In genomic region chr20:50518270-50518721, GRCh38 we compare ENCODE assay signal across 10 cellular contexts. TPM values are rescaled to one million over a fixed set of nuclear protein-coding genes. Genes with fewer than 3 reads are reported as not detected.
A peak's percentile ranks its signal among the peaks of the same experiment; 100 is the strongest.
DNase-seq lines count a peak whose midpoint lies in the region; ATAC-seq and TF ChIP-seq lines count a peak whose summit lies in the region.
"Had no signal": no experiment of that assay in that cellular context is flagged by ENCODE, and none has a peak within 500 bp of the region (broad histone marks: within the 10 kb centered on the region; RNA-seq: fewer than 3 reads in every experiment).

No MANE protein-coding gene starts in this region.

- H3K27ac Mint-ChIP-seq in activated CD4-positive, alpha-beta T cell treated with anti-CD3 and anti-CD28 coated beads for 36 hours = peak overlapping the region; percentile 99
- peak overlapping the region; percentile 30; the same call in 1 of the 2 replicates for H3K27ac Mint-ChIP-seq in WTC11

- H3K36me3 Mint-ChIP-seq in activated CD4-positive, alpha-beta T cell treated with anti-CD3 and anti-CD28 coated beads for 36 hours (ENCODE audit: low read depth) = peaks cover 55% of the 10 kb centered on the region
- no peaks in the 10 kb centered on the region for H3K36me3 Mint-ChIP-seq in WTC11

- TF ChIP-seq CTCF in WTC11 (IDR thresholded peaks at IDR 0.05) = no peak

- no peaks in the 10 kb centered on the region for H3K27me3 Mint-ChIP-seq in activated CD4-positive, alpha-beta T cell treated with anti-CD3 and anti-CD28 coated beads for 36 hours
- no peaks in the 10 kb centered on the region for H3K27me3 Mint-ChIP-seq in WTC11 (ENCODE audit: low read depth)

- H3K9me3 Mint-ChIP-seq in activated CD4-positive, alpha-beta T cell treated with anti-CD3 and anti-CD28 coated beads for 36 hours (ENCODE audit: low read depth) = peaks cover 2% of the 10 kb centered on the region
- no peaks in the 10 kb centered on the region for H3K9me3 Mint-ChIP-seq in WTC11

- peak; percentile 28 for ATAC-seq in activated CD4-positive, alpha-beta T cell treated with anti-CD3 and anti-CD28 coated beads for 36 hours
- no peak for ATAC-seq in WTC11
- peak; percentile 44 for ATAC-seq in stimulated activated naive CD8-positive, alpha-beta T cell treated with anti-CD3 and anti-CD28 coated beads, Interleukin-15, Interleukin-2, amounts not matched to agents 100 U/mL and 50 U/mL, for 24 hours
- ATAC-seq in HG03432 (IDR thresholded peaks at IDR 0.05; ENCODE audit: unreplicated experiment) = no peak
- no peak for ATAC-seq in GM19023 (IDR thresholded peaks at IDR 0.05; ENCODE audit: unreplicated experiment)
- ATAC-seq: left ventricle myocardium superior had no signal

- peak overlapping the region; percentile 74 for H3K4me3 Mint-ChIP-seq in activated CD4-positive, alpha-beta T cell treated with anti-CD3 and anti-CD28 coated beads for 36 hours
- H3K4me3 Mint-ChIP-seq in WTC11 = no peak overlapping the region

- POLR2A ChIA-PET in activated CD4-positive, alpha-beta T cell treated with anti-CD3 and anti-CD28 coated beads for 36 hours (lab: Charles Lee) = interaction anchor here (0.7 to 2.4 kb wide), 5 partner anchors 11 to 407 kb away, joined by 3 to 12 read pairs (median 3); no protein-coding TSS in a partner anchor
- POLR2A ChIA-PET in WTC11 (lab: Charles Lee) = no interaction called here

- H3K4me1 Mint-ChIP-seq in activated CD4-positive, alpha-beta T cell treated with anti-CD3 and anti-CD28 coated beads for 36 hours = peaks cover 95% of the 10 kb centered on the region
- H3K4me1 Mint-ChIP-seq in WTC11 = peaks cover 9% of the 10 kb centered on the region

- DNase-seq in activated CD4-positive, alpha-beta T cell treated with anti-CD3 and anti-CD28 coated beads for 36 hours = no peak
- DNase-seq in activated CD4-positive, alpha-beta T cell treated with anti-CD3 and anti-CD28 coated beads, Interleukin-2, amount 50 U/mL, for 1 hour = no peak
- DNase-seq in WTC11 (ENCODE audit: low spot score) (no peak), fibroblast of peridontal ligament (ENCODE audit: extremely low read depth) (peak; percentile 74)
- DNase-seq in stimulated activated naive CD8-positive, alpha-beta T cell treated with anti-CD3 and anti-CD28 coated beads, Interleukin-15, Interleukin-2, amounts not matched to agents 100 U/mL and 50 U/mL, for 24 hours = no peak
- no peak for DNase-seq in stimulated activated CD4-positive, alpha-beta T cell treated with anti-CD3 and anti-CD28 coated beads, Interleukin-1b, Interleukin-23, amount 100 ng/mL, for 48 hours
- DNase-seq: left ventricle myocardium superior, NCI-H1694 had no signal

- CTCF ChIA-PET in activated CD4-positive, alpha-beta T cell treated with anti-CD3 and anti-CD28 coated beads for 36 hours (lab: Charles Lee) = interaction anchor here (0.9 to 4.1 kb wide), 7 partner anchors 19 to 58 kb away, joined by 3 to 25 read pairs (median 6); no protein-coding TSS in a partner anchor
- CTCF ChIA-PET in WTC11 (lab: Charles Lee) = no interaction called here

- intact Hi-C loops in activated CD4-positive, alpha-beta T cell treated with anti-CD3 and anti-CD28 coated beads for 36 hours (cut with DNase I, micrococcal nuclease) = loop anchor here (1.0 to 10.0 kb wide), 11 partner anchors 8 to 923 kb away; partner anchors contain the start of genes PTPN1 (in 1 of the 2) and SLC9A8 (in 1 of the 2)

TF ChIP-seq in WTC11, 78 proteins besides CTCF, POLR2A, EP300 and RAD21 (continues in another document):
- no peak for TF ChIP-seq ERG (CRISPR knock-in tag; IDR thresholded peaks at IDR 0.05)
- no peak for TF ChIP-seq PRDM15 (CRISPR knock-in tag; IDR thresholded peaks at IDR 0.05)
- no peak for TF ChIP-seq STAT6 (CRISPR knock-in tag; conservative IDR thresholded peaks at IDR 0.05; ENCODE audit: low read depth)
- no peak for TF ChIP-seq E2F5 (CRISPR knock-in tag; IDR thresholded peaks at IDR 0.05)
- TF ChIP-seq RELA (CRISPR knock-in tag; IDR thresholded peaks at IDR 0.05; ENCODE audit: borderline replicate concordance) = no peak
- no peak for TF ChIP-seq NR3C1 (CRISPR knock-in tag; conservative IDR thresholded peaks at IDR 0.05; ENCODE audit: low read depth)
- TF ChIP-seq ZNF425 (CRISPR knock-in tag; conservative IDR thresholded peaks at IDR 0.05) = no peak
- no peak for TF ChIP-seq ATF1 (CRISPR knock-in tag; IDR thresholded peaks at IDR 0.05)

RNA-seq across cellular contexts. Expression of gene PTPN1, which starts 8.1 kb away (rescaled TPM):
- total RNA-seq in activated CD4-positive, alpha-beta T cell treated with anti-CD3 and anti-CD28 coated beads for 36 hours = 10 to 100 TPM; 79.0 to 92.8 TPM
- total RNA-seq in WTC11 (2021) = 23.4 to 29.4 TPM (median 25.3 TPM) in 3 replicates

Comparison
In these comparisons a context has a peak if more than half of its experiments do, and no peak if none do; other contexts are left out.
1. ATAC-seq: peak in activated CD4-positive, alpha-beta T cell treated with anti-CD3 and anti-CD28 coated beads for 36 hours (single experiment) and stimulated activated naive CD8-positive, alpha-beta T cell treated with anti-CD3 and anti-CD28 coated beads, Interleukin-15, Interleukin-2, amounts not matched to agents 100 U/mL and 50 U/mL, for 24 hours (single experiment); none in WTC11 (single experiment), HG03432 (single experiment) and GM19023 (single experiment).